1 cellular context compared by ENCODE assay signal in genomic region chr10:129462257-129462795, GRCh38.
TF ChIP-seq lines count a peak whose summit lies in the region.

No MANE protein-coding gene starts in this region.

TF ChIP-seq in HepG2, 621 proteins besides CTCF, POLR2A, EP300 and RAD21 (continued from another document and continues in another):
- no peak for TF ChIP-seq JUN (CRISPR knock-in tag; IDR thresholded peaks at IDR 0.05)
- 0 out of 2 replicates have a peak, but pooled peaks have one; percentile 50 for TF ChIP-seq IRF2 (CRISPR knock-in tag; IDR thresholded peaks at IDR 0.05)
- peak; percentile 74 for TF ChIP-seq CEBPG (CRISPR knock-in tag; IDR thresholded peaks at IDR 0.05)
- TF ChIP-seq ZNF615 (CRISPR knock-in tag; IDR thresholded peaks at IDR 0.05; ENCODE audit: borderline replicate concordance) = no peak
- TF ChIP-seq NCOA2 (CRISPR knock-in tag; IDR thresholded peaks at IDR 0.05) = peak; percentile 89
- no peak for TF ChIP-seq RORA (CRISPR knock-in tag; IDR thresholded peaks at IDR 0.05)
- TF ChIP-seq ZNF282 (IDR thresholded peaks at IDR 0.05; ENCODE audit: partially characterized antibody) = no peak
- TF ChIP-seq GATAD1 (CRISPR knock-in tag; IDR thresholded peaks at IDR 0.05) = 0 out of 2 replicates have a peak, but pooled peaks have one; percentile 18
- no peak for TF ChIP-seq ZBTB37 (CRISPR knock-in tag; IDR thresholded peaks at IDR 0.05)
- peak; percentile 98 for TF ChIP-seq TEAD3 (CRISPR knock-in tag; optimal IDR thresholded peaks at IDR 0.05; ENCODE audit: borderline replicate concordance)
- TF ChIP-seq DZIP1 (CRISPR knock-in tag; IDR thresholded peaks at IDR 0.05) = no peak
- TF ChIP-seq PRPF4 (IDR thresholded peaks at IDR 0.05; ENCODE audit: low read depth, low read length, poor library complexity, severe bottlenecking) = no peak
- TF ChIP-seq GATA4 (IDR thresholded peaks at IDR 0.05; ENCODE audit: borderline replicate concordance, low read depth) = no peak; the same call in 1 of the 2 replicates
- no peak for TF ChIP-seq ZSCAN30 (CRISPR knock-in tag; IDR thresholded peaks at IDR 0.05)
- TF ChIP-seq EEA1 (CRISPR knock-in tag; IDR thresholded peaks at IDR 0.05; ENCODE audit: borderline replicate concordance) = no peak
- TF ChIP-seq ZBTB26 (CRISPR knock-in tag; IDR thresholded peaks at IDR 0.05; ENCODE audit: borderline replicate concordance) = peak; percentile 61; the same call in 1 of the 2 replicates
- no peak for TF ChIP-seq TMF1 (CRISPR knock-in tag; IDR thresholded peaks at IDR 0.05; ENCODE audit: low read depth)
- TF ChIP-seq ZNF383 (CRISPR knock-in tag; IDR thresholded peaks at IDR 0.05; ENCODE audit: borderline replicate concordance) = no peak
- TF ChIP-seq DDIT3 (CRISPR knock-in tag; IDR thresholded peaks at IDR 0.05) = no peak
- no peak for TF ChIP-seq ZNF703 (CRISPR knock-in tag; IDR thresholded peaks at IDR 0.05; ENCODE audit: borderline replicate concordance)
- TF ChIP-seq PRMT3 (CRISPR knock-in tag; IDR thresholded peaks at IDR 0.05; ENCODE audit: borderline replicate concordance, low read depth) = no peak
- peak; percentile 26; the same call in 1 of the 2 replicates for TF ChIP-seq TFDP2 (CRISPR knock-in tag; IDR thresholded peaks at IDR 0.05)
- no peak for TF ChIP-seq ZNF335 (CRISPR knock-in tag; IDR thresholded peaks at IDR 0.05)
- TF ChIP-seq NFYB (CRISPR knock-in tag; IDR thresholded peaks at IDR 0.05) = no peak
- TF ChIP-seq ZNF790 (CRISPR knock-in tag; IDR thresholded peaks at IDR 0.05; ENCODE audit: borderline replicate concordance) = no peak
- no peak for TF ChIP-seq GTF3A (CRISPR knock-in tag; conservative IDR thresholded peaks at IDR 0.05)
- no peak for TF ChIP-seq KDM2A (CRISPR knock-in tag; IDR thresholded peaks at IDR 0.05; ENCODE audit: borderline replicate concordance, low read depth)
- no peak for TF ChIP-seq CENPBD1 (CRISPR knock-in tag; IDR thresholded peaks at IDR 0.05; ENCODE audit: borderline replicate concordance, low read depth)
- TF ChIP-seq ZXDC (CRISPR knock-in tag; IDR thresholded peaks at IDR 0.05) = no peak
- TF ChIP-seq ZNF292 (CRISPR knock-in tag; IDR thresholded peaks at IDR 0.05; ENCODE audit: borderline replicate concordance, low read depth) = no peak
- no peak for TF ChIP-seq MYNN (CRISPR knock-in tag; IDR thresholded peaks at IDR 0.05; ENCODE audit: low read depth)
- TF ChIP-seq TCF12 (IDR thresholded peaks at IDR 0.05) = no peak
- no peak for TF ChIP-seq TCF12 (CRISPR knock-in tag; IDR thresholded peaks at IDR 0.05)
- TF ChIP-seq ZNF704 (CRISPR knock-in tag; IDR thresholded peaks at IDR 0.05; ENCODE audit: borderline replicate concordance) = no peak
- peak; percentile 73 for TF ChIP-seq FOXO1 (CRISPR knock-in tag; IDR thresholded peaks at IDR 0.05)
- TF ChIP-seq SMYD3 (CRISPR knock-in tag; IDR thresholded peaks at IDR 0.05) = no peak
- no peak for TF ChIP-seq KLF9 (CRISPR knock-in tag; IDR thresholded peaks at IDR 0.05; ENCODE audit: low read depth)
- TF ChIP-seq ZNF317 (CRISPR knock-in tag; IDR thresholded peaks at IDR 0.05) = 0 out of 2 replicates have a peak, but pooled peaks have one; percentile 78
- TF ChIP-seq KDM5A (IDR thresholded peaks at IDR 0.05; ENCODE audit: borderline replicate concordance, low read length) = no peak
- TF ChIP-seq ZNF326 (CRISPR knock-in tag; IDR thresholded peaks at IDR 0.05; ENCODE audit: borderline replicate concordance) = no peak
- peak; percentile 51; the same call in 1 of the 2 replicates for TF ChIP-seq GMEB1 (CRISPR knock-in tag; IDR thresholded peaks at IDR 0.05; ENCODE audit: borderline replicate concordance)
- TF ChIP-seq PAXIP1 (CRISPR knock-in tag; conservative IDR thresholded peaks at IDR 0.05) = peak; percentile 95
- TF ChIP-seq ZNF691 (CRISPR knock-in tag; IDR thresholded peaks at IDR 0.05; ENCODE audit: borderline replicate concordance, low read depth) = no peak
- no peak for TF ChIP-seq ZNF552 (CRISPR knock-in tag; IDR thresholded peaks at IDR 0.05; ENCODE audit: borderline replicate concordance)
- no peak for TF ChIP-seq ZNF562 (CRISPR knock-in tag; IDR thresholded peaks at IDR 0.05; ENCODE audit: borderline replicate concordance)
- no peak for TF ChIP-seq ZNF672 (CRISPR knock-in tag; IDR thresholded peaks at IDR 0.05)
- no peak for TF ChIP-seq E2F5 (CRISPR knock-in tag; conservative IDR thresholded peaks at IDR 0.05)
- TF ChIP-seq ATRX (CRISPR knock-in tag; IDR thresholded peaks at IDR 0.05; ENCODE audit: borderline replicate concordance) = no peak
